1 cellular context compared by ENCODE assay signal in the genomic region with DNA sequence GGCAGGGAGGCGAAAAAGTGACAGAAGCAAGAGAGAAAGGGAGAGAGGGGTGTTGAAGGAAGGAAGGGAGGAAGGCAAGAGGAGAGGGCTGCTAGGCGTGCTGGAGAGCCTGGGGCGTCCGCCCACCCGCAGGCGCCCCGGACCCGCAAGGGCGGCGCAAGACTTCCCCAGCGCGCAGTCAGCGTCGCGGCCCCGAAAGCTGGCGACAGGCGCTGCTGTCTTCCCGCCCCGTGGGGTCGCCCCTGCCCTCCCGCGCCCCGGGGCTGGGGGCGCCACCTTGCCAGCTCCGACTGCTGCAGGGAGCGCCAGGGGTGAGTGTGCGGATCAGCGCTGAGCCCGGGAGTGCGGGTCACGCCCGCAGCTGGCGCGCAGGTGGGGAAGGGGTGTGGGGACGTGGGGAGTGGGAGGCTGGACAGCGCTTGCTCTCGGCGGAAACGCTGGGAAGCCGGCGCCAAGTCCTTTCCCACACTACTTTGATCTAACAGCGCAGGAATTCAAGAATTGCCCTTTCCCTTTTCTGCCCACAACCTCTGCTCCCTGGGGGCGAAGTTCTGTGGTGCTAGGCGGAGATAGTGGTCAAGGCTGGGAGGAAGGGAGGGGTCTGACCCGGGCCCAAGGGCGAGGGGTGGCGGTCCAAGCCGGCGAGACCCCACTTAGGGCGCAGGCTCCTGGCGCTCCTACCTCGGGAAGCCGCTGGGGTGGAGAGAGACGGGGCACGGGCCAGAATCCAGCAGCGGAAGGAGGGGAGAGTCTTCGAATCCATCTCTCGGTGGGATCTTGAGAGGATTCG.
TF ChIP-seq lines count a peak whose summit lies in the region.

A gene (plus strand): TSS at position 175 of the 790 bp plus-strand sequence.

TF ChIP-seq in K562, 482 proteins besides CTCF, POLR2A, EP300 and RAD21 (continued from another document and continues in another):
- TF ChIP-seq KAT7 (CRISPR knock-in tag; IDR thresholded peaks at IDR 0.05; ENCODE audit: borderline replicate concordance) (peak; percentile 53; the same call in 1 of the 2 replicates), HMG20B (CRISPR knock-in tag; IDR thresholded peaks at IDR 0.05) (no peak), ZNF121 (CRISPR knock-in tag; conservative IDR thresholded peaks at IDR 0.05) (no peak; the same call in 1 of the 2 replicates), BMI1 (IDR thresholded peaks at IDR 0.05; ENCODE audit: low read length) (no peak), MAFG (tag; conservative IDR thresholded peaks at IDR 0.05) (no peak), STAT5B (CRISPR knock-in tag; IDR thresholded peaks at IDR 0.05) (no peak), PPARD (CRISPR knock-in tag; IDR thresholded peaks at IDR 0.05) (no peak), ZNF232 (CRISPR knock-in tag; IDR thresholded peaks at IDR 0.05) (no peak), SUPT5H (IDR thresholded peaks at IDR 0.05) (no peak; the same call in 1 of the 2 replicates), ZBED1 (IDR thresholded peaks at IDR 0.05) (no peak), HDAC6 (IDR thresholded peaks at IDR 0.05; ENCODE audit: low read depth, low read length) (no peak), ZNF184 (CRISPR knock-in tag; IDR thresholded peaks at IDR 0.05) (no peak), POLR2H (tag; IDR thresholded peaks at IDR 0.05; ENCODE audit: low read depth) (no peak), ZNF140 (CRISPR knock-in tag; IDR thresholded peaks at IDR 0.05) (no peak), NR2C2 (CRISPR knock-in tag; IDR thresholded peaks at IDR 0.05) (no peak), NR2C2 (tag; IDR thresholded peaks at IDR 0.05) (no peak; the same call in 1 of the 2 replicates), POLR3A (IDR thresholded peaks at IDR 0.05; ENCODE audit: borderline replicate concordance, extremely low read depth, insufficient read depth, insufficient read length) (no peak), MTA3 (IDR thresholded peaks at IDR 0.05; ENCODE audit: borderline replicate concordance) (no peak), SNIP1 (IDR thresholded peaks at IDR 0.05; ENCODE audit: low read depth) (no peak), DPF2 (IDR thresholded peaks at IDR 0.05) (no peak), ESRRB (CRISPR knock-in tag; IDR thresholded peaks at IDR 0.05; ENCODE audit: borderline replicate concordance) (no peak), POU5F1 (IDR thresholded peaks at IDR 0.05; ENCODE audit: borderline replicate concordance, low read depth, low read length, partially characterized antibody) (no peak), PHF21A (IDR thresholded peaks at IDR 0.05; ENCODE audit: borderline replicate concordance, low read depth) (no peak), FOXK2 (conservative IDR thresholded peaks at IDR 0.05 in 1 of 2, IDR thresholded peaks at IDR 0.05 in 1 of 2; ENCODE audit: low read depth in 2 of 2) (no peak), RHOXF2B (CRISPR knock-in tag; conservative IDR thresholded peaks at IDR 0.05) (no peak), DDX20 (tag; IDR thresholded peaks at IDR 0.05; ENCODE audit: low read depth) (no peak), HNRNPLL (IDR thresholded peaks at IDR 0.05; ENCODE audit: low read depth, low read length, poor library complexity, severe bottlenecking) (peak; percentile 82), TAL1 (IDR thresholded peaks at IDR 0.05) (no peak), RCOR1 (IDR thresholded peaks at IDR 0.05; ENCODE audit: borderline replicate concordance in 1 of 2, low read depth in 2 of 2, low read length in 2 of 2) (no peak), MCM2 (IDR thresholded peaks at IDR 0.05; ENCODE audit: low read depth) (no peak)
- TF ChIP-seq, protein P1, sequence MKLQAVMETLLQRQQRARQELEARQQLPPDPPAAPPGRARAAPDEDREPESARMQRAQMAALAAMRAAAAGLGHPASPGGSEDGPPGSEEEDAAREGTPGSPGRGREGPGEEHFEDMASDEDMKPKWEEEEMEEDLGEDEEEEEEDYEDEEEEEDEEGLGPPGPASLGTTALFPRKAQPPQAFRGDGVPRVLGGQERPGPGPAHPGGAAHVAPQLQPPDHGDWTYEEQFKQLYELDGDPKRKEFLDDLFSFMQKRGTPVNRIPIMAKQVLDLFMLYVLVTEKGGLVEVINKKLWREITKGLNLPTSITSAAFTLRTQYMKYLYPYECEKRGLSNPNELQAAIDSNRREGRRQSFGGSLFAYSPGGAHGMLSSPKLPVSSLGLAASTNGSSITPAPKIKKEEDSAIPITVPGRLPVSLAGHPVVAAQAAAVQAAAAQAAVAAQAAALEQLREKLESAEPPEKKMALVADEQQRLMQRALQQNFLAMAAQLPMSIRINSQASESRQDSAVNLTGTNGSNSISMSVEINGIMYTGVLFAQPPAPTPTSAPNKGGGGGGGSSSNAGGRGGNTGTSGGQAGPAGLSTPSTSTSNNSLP (IDR thresholded peaks at IDR 0.05; ENCODE audit: borderline replicate concordance, low read depth, low read length), result no peak
- TF ChIP-seq, protein P2, sequence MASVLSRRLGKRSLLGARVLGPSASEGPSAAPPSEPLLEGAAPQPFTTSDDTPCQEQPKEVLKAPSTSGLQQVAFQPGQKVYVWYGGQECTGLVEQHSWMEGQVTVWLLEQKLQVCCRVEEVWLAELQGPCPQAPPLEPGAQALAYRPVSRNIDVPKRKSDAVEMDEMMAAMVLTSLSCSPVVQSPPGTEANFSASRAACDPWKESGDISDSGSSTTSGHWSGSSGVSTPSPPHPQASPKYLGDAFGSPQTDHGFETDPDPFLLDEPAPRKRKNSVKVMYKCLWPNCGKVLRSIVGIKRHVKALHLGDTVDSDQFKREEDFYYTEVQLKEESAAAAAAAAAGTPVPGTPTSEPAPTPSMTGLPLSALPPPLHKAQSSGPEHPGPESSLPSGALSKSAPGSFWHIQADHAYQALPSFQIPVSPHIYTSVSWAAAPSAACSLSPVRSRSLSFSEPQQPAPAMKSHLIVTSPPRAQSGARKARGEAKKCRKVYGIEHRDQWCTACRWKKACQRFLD (CRISPR knock-in tag; IDR thresholded peaks at IDR 0.05), result no peak
- TF ChIP-seq, protein P3, sequence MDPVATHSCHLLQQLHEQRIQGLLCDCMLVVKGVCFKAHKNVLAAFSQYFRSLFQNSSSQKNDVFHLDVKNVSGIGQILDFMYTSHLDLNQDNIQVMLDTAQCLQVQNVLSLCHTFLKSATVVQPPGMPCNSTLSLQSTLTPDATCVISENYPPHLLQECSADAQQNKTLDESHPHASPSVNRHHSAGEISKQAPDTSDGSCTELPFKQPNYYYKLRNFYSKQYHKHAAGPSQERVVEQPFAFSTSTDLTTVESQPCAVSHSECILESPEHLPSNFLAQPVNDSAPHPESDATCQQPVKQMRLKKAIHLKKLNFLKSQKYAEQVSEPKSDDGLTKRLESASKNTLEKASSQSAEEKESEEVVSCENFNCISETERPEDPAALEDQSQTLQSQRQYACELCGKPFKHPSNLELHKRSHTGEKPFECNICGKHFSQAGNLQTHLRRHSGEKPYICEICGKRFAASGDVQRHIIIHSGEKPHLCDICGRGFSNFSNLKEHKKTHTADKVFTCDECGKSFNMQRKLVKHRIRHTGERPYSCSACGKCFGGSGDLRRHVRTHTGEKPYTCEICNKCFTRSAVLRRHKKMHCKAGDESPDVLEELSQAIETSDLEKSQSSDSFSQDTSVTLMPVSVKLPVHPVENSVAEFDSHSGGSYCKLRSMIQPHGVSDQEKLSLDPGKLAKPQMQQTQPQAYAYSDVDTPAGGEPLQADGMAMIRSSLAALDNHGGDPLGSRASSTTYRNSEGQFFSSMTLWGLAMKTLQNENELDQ (CRISPR knock-in tag; IDR thresholded peaks at IDR 0.05; ENCODE audit: borderline replicate concordance), result no peak
- TF ChIP-seq, protein P4, sequence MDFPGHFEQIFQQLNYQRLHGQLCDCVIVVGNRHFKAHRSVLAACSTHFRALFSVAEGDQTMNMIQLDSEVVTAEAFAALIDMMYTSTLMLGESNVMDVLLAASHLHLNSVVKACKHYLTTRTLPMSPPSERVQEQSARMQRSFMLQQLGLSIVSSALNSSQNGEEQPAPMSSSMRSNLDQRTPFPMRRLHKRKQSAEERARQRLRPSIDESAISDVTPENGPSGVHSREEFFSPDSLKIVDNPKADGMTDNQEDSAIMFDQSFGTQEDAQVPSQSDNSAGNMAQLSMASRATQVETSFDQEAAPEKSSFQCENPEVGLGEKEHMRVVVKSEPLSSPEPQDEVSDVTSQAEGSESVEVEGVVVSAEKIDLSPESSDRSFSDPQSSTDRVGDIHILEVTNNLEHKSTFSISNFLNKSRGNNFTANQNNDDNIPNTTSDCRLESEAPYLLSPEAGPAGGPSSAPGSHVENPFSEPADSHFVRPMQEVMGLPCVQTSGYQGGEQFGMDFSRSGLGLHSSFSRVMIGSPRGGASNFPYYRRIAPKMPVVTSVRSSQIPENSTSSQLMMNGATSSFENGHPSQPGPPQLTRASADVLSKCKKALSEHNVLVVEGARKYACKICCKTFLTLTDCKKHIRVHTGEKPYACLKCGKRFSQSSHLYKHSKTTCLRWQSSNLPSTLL (IDR thresholded peaks at IDR 0.05), result no peak
- TF ChIP-seq, protein P5, sequence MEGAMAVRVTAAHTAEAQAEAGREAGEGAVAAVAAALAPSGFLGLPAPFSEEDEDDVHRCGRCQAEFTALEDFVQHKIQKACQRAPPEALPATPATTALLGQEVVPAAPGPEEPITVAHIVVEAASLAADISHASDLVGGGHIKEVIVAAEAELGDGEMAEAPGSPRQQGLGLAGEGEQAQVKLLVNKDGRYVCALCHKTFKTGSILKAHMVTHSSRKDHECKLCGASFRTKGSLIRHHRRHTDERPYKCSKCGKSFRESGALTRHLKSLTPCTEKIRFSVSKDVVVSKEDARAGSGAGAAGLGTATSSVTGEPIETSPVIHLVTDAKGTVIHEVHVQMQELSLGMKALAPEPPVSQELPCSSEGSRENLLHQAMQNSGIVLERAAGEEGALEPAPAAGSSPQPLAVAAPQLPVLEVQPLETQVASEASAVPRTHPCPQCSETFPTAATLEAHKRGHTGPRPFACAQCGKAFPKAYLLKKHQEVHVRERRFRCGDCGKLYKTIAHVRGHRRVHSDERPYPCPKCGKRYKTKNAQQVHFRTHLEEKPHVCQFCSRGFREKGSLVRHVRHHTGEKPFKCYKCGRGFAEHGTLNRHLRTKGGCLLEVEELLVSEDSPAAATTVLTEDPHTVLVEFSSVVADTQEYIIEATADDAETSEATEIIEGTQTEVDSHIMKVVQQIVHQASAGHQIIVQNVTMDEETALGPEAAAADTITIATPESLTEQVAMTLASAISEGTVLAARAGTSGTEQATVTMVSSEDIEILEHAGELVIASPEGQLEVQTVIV (CRISPR knock-in tag; IDR thresholded peaks at IDR 0.05; ENCODE audit: borderline replicate concordance), result no peak
- TF ChIP-seq, protein P6, sequence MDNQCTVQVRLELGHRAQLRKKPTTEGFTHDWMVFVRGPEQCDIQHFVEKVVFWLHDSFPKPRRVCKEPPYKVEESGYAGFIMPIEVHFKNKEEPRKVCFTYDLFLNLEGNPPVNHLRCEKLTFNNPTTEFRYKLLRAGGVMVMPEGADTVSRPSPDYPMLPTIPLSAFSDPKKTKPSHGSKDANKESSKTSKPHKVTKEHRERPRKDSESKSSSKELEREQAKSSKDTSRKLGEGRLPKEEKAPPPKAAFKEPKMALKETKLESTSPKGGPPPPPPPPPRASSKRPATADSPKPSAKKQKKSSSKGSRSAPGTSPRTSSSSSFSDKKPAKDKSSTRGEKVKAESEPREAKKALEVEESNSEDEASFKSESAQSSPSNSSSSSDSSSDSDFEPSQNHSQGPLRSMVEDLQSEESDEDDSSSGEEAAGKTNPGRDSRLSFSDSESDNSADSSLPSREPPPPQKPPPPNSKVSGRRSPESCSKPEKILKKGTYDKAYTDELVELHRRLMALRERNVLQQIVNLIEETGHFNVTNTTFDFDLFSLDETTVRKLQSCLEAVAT (IDR thresholded peaks at IDR 0.05), result peak; percentile 26 to 64; a peak in 1 of 4 replicates
- TF ChIP-seq, protein P7, sequence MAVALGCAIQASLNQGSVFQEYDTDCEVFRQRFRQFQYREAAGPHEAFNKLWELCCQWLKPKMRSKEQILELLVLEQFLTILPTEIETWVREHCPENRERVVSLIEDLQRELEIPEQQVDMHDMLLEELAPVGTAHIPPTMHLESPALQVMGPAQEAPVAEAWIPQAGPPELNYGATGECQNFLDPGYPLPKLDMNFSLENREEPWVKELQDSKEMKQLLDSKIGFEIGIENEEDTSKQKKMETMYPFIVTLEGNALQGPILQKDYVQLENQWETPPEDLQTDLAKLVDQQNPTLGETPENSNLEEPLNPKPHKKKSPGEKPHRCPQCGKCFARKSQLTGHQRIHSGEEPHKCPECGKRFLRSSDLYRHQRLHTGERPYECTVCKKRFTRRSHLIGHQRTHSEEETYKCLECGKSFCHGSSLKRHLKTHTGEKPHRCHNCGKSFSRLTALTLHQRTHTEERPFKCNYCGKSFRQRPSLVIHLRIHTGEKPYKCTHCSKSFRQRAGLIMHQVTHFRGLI (CRISPR knock-in tag; IDR thresholded peaks at IDR 0.05), result no peak
- TF ChIP-seq, protein P8, sequence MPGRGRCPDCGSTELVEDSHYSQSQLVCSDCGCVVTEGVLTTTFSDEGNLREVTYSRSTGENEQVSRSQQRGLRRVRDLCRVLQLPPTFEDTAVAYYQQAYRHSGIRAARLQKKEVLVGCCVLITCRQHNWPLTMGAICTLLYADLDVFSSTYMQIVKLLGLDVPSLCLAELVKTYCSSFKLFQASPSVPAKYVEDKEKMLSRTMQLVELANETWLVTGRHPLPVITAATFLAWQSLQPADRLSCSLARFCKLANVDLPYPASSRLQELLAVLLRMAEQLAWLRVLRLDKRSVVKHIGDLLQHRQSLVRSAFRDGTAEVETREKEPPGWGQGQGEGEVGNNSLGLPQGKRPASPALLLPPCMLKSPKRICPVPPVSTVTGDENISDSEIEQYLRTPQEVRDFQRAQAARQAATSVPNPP (IDR thresholded peaks at IDR 0.05; ENCODE audit: borderline replicate concordance, insufficient read depth, insufficient read length), result no peak
- TF ChIP-seq, protein P9, sequence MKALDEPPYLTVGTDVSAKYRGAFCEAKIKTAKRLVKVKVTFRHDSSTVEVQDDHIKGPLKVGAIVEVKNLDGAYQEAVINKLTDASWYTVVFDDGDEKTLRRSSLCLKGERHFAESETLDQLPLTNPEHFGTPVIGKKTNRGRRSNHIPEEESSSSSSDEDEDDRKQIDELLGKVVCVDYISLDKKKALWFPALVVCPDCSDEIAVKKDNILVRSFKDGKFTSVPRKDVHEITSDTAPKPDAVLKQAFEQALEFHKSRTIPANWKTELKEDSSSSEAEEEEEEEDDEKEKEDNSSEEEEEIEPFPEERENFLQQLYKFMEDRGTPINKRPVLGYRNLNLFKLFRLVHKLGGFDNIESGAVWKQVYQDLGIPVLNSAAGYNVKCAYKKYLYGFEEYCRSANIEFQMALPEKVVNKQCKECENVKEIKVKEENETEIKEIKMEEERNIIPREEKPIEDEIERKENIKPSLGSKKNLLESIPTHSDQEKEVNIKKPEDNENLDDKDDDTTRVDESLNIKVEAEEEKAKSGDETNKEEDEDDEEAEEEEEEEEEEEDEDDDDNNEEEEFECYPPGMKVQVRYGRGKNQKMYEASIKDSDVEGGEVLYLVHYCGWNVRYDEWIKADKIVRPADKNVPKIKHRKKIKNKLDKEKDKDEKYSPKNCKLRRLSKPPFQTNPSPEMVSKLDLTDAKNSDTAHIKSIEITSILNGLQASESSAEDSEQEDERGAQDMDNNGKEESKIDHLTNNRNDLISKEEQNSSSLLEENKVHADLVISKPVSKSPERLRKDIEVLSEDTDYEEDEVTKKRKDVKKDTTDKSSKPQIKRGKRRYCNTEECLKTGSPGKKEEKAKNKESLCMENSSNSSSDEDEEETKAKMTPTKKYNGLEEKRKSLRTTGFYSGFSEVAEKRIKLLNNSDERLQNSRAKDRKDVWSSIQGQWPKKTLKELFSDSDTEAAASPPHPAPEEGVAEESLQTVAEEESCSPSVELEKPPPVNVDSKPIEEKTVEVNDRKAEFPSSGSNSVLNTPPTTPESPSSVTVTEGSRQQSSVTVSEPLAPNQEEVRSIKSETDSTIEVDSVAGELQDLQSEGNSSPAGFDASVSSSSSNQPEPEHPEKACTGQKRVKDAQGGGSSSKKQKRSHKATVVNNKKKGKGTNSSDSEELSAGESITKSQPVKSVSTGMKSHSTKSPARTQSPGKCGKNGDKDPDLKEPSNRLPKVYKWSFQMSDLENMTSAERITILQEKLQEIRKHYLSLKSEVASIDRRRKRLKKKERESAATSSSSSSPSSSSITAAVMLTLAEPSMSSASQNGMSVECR (CRISPR knock-in tag; IDR thresholded peaks at IDR 0.05), result no peak
